In the genomic region with DNA sequence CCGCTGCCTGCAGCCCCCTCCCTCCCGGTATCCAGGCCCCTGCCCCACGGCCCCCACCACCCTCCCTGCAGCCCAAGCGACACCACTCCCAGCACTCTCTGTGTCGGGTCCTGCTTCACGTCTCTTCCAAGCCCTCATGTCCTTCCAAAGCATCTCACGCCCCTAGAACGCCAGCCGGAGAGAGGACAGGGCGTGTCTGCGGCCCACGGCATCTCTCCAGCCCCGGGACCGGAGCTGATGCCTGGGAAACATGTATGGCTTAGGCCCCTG, we compare ENCODE assay signal across 21 cellular contexts. TPM values are rescaled to one million over a fixed set of nuclear protein-coding genes. Genes with fewer than 3 reads are reported as not detected.
"Had no signal": no experiment of that assay in that cellular context is flagged by ENCODE, and none has a peak within 500 bp of the region (broad histone marks: within the 10 kb centered on the region; RNA-seq: fewer than 3 reads in every experiment).

No MANE protein-coding gene starts in this region.

- H3K4me3 Mint-ChIP-seq: IgD-negative memory B cell had no signal

- H3K36me3 Mint-ChIP-seq: IgD-negative memory B cell had no signal

- H3K27me3 ChIP-seq: SJSA1 had no signal

- H3K36me3 ChIP-seq: SJSA1 had no signal

- H3K4me2 ChIP-seq: KMS-11 had no signal

- ATAC-seq: K562 had no signal

- H3K4me1 ChIP-seq: SJSA1 had no signal

- DNase-seq: Kasumi-1, MM.1S, NCI-H1092 treated with DMSO at 0.1 percent for 48 hours, NCI-H1436, NCI-H187, NCI-H2029, NCI-H2081 treated with DMSO at 0.1 percent for 48 hours, NCI-H2171, NCI-H226, NCI-H446, NCI-H510A, NCI-H524 treated with DMSO at 0.1 percent for 48 hours, NCI-H69, NCI-H774, SHP77 treated with DMSO at 0.1 percent for 48 hours had no signal

- H3K27ac Mint-ChIP-seq: IgD-negative memory B cell had no signal

- H3K9me3 ChIP-seq: SJSA1 had no signal

- H3K27ac ChIP-seq: KMS-11, RWPE1, SJSA1, SK-N-MC had no signal

- H3K4me3 ChIP-seq: K562, SJSA1, SK-N-MC had no signal

- H3K9ac ChIP-seq: KMS-11 had no signal

- H3K4me1 Mint-ChIP-seq: IgD-negative memory B cell had no signal

- H3K27me3 Mint-ChIP-seq: IgD-negative memory B cell had no signal

- FAIRE-seq: K562 had no signal

- H3K9me3 Mint-ChIP-seq: IgD-negative memory B cell had no signal

RNA-seq across cellular contexts. Expression of a gene that starts 51.1 kb away (rescaled TPM):
- polyA plus RNA-seq: IgD-negative memory B cell had no signal
